In genomic region chr18:13892098-13892497, GRCh38 we compare ENCODE assay signal across 26 cellular contexts. TPM values are rescaled to one million over a fixed set of nuclear protein-coding genes. Genes with fewer than 3 reads are reported as not detected.
"Had no signal": no experiment of that assay in that cellular context is flagged by ENCODE, and none has a peak within 500 bp of the region (broad histone marks: within the 10 kb centered on the region; RNA-seq: fewer than 3 reads in every experiment).

No MANE protein-coding gene starts in this region.

- H3K36me3 ChIP-seq: ascending aorta had no signal

- H3K9me3 Mint-ChIP-seq: activated naive CD4-positive, alpha-beta T cell treated with anti-CD3 and anti-CD28 coated beads, Interleukin-2, amount 50 U/mL, for 72 hours; activated naive CD8-positive, alpha-beta T cell treated with anti-CD3 and anti-CD28 coated beads, Interleukin-2, amount 50 U/mL, for 24 hours; activated T-cell treated with anti-CD3 and anti-CD28 coated beads, Interleukin-2, amount 50 U/mL, for 4 hours; WTC11 had no signal

- H3K4me1 Mint-ChIP-seq: T-helper 17 cell had no signal

- DNase-seq: activated CD4-positive, alpha-beta T cell treated with anti-CD3 and anti-CD28 coated beads for 48 hours; activated CD4-positive, alpha-beta T cell treated with anti-CD3 and anti-CD28 coated beads, Interleukin-2, amount 50 U/mL, for 4 hours; activated CD4-positive, CD25-positive, alpha-beta regulatory T cell treated with anti-CD3 and anti-CD28 coated beads, Interleukin-2, amount 50 U/mL, for 72 hours; activated CD8-positive, alpha-beta T cell treated with anti-CD3 and anti-CD28 coated beads, Interleukin-2, amount 10 ng/mL, durations not matched to agents 7 days and 5 days; activated effector memory CD4-positive, alpha-beta T cell treated with anti-CD3 and anti-CD28 coated beads, Interleukin-2, amount 50 U/mL, for 16 hours; activated naive CD4-positive, alpha-beta T cell treated with Interleukin-2 at 50 U/mL for 16 hours; activated naive CD8-positive, alpha-beta T cell treated with anti-CD3 and anti-CD28 coated beads, Interleukin-2, amount 50 U/mL, for 24 hours; activated T-cell treated with anti-CD3 and anti-CD28 coated beads, Interleukin-2, amount 50 U/mL, for 4 hours; amniotic stem cell; body of pancreas; central memory CD4-positive, alpha-beta T cell; MM.1S; NCI-H146; NCI-H187 treated with DMSO at 0.1 percent for 48 hours; NCI-H2081 treated with DMSO at 0.1 percent for 48 hours; NCI-H446; NCI-H524; SIG-M5; T-helper 17 cell; T-helper 9 cell had no signal

- H3K27ac ChIP-seq: ascending aorta, body of pancreas had no signal

- H3K27ac Mint-ChIP-seq: activated CD8-positive, alpha-beta T cell treated with anti-CD3 and anti-CD28 coated beads, Interleukin-2, amount 10 ng/mL, durations not matched to agents 7 days and 5 days; activated naive CD8-positive, alpha-beta T cell treated with anti-CD3 and anti-CD28 coated beads, Interleukin-2, amount 50 U/mL, for 24 hours; T-helper 17 cell; WTC11 had no signal

- H3K9me3 ChIP-seq: ascending aorta, body of pancreas had no signal

- H3K4me3 Mint-ChIP-seq: activated CD8-positive, alpha-beta T cell treated with anti-CD3 and anti-CD28 coated beads, Interleukin-2, amount 10 ng/mL, durations not matched to agents 7 days and 5 days; activated naive CD8-positive, alpha-beta T cell treated with anti-CD3 and anti-CD28 coated beads, Interleukin-2, amount 50 U/mL, for 24 hours; activated T-cell treated with anti-CD3 and anti-CD28 coated beads, Interleukin-2, amount 50 U/mL, for 4 hours; T-helper 17 cell; WTC11 had no signal

- H3K4me3 ChIP-seq: ascending aorta, body of pancreas had no signal

- ATAC-seq: activated CD8-positive, alpha-beta T cell treated with anti-CD3 and anti-CD28 coated beads, Interleukin-2, amount 10 ng/mL, durations not matched to agents 7 days and 5 days; activated naive CD4-positive, alpha-beta T cell treated with anti-CD3 and anti-CD28 coated beads, Interleukin-2, amount 50 U/mL, for 72 hours; activated naive CD8-positive, alpha-beta T cell treated with anti-CD3 and anti-CD28 coated beads, Interleukin-2, amount 50 U/mL, for 24 hours; activated T-cell treated with anti-CD3 and anti-CD28 coated beads, Interleukin-2, amount 50 U/mL, for 4 hours; body of pancreas; T-helper 17 cell; WTC11 had no signal

- H3K4me1 ChIP-seq: ascending aorta, body of pancreas had no signal

- H3K36me3 Mint-ChIP-seq: activated naive CD4-positive, alpha-beta T cell treated with anti-CD3 and anti-CD28 coated beads, Interleukin-2, amount 50 U/mL, for 72 hours; WTC11 had no signal

RNA-seq across cellular contexts. Expression of gene MC2R, which starts 23.2 kb away (rescaled TPM):
- total RNA-seq: activated CD8-positive, alpha-beta T cell treated with anti-CD3 and anti-CD28 coated beads, Interleukin-2, amount 10 ng/mL, durations not matched to agents 7 days and 5 days; activated naive CD4-positive, alpha-beta T cell treated with anti-CD3 and anti-CD28 coated beads, Interleukin-2, amount 50 U/mL, for 72 hours; activated T-cell treated with anti-CD3 and anti-CD28 coated beads, Interleukin-2, amount 50 U/mL, for 4 hours; ascending aorta; body of pancreas; bronchial epithelial cell; chondrocyte; RPMI7951; T-helper 17 cell; WTC11 had no signal
